28 cellular contexts compared by ENCODE assay signal in the genomic region with DNA sequence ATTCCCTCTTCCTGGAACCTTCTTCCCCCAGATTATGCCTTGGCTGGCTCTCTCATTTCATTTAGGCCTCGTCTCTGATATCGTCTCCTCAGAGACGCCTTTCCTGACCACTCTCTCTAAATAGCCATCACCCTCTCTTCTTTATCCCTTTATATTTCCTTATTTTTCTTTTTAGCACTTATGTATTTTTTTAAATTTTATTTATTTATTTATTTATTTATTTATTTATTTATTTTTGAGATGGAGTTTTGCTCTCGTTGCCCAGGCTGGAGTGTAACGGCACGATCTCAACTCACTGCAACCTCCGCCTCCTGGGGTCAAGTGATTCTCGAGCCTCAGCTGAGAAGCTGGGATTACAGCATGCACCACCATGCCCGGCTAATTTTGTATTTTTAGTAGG.
"Had no signal": no experiment of that assay in that cellular context is flagged by ENCODE, and none has a peak within 500 bp of the region (broad histone marks: within the 10 kb centered on the region; RNA-seq: fewer than 3 reads in every experiment).

No MANE protein-coding gene starts in this region.

- H3K4me3 ChIP-seq: coronary artery, dorsolateral prefrontal cortex, esophagus squamous epithelium, gastrocnemius medialis, heart right ventricle, left lung, lower lobe of right lung had no signal

- H3K4me1 ChIP-seq: esophagus squamous epithelium, gastrocnemius medialis, left lung, lower lobe of right lung had no signal

- DNase-seq: dermis blood vessel endothelial cell; dorsolateral prefrontal cortex; effector CD4-positive, alpha-beta T cell; effector memory CD8-positive, alpha-beta T cell; endodermal cell; erythroblast; esophagus squamous epithelium; foreskin fibroblast; foreskin melanocyte; gastrocnemius medialis; glutamatergic neuron; head of caudate nucleus; heart right ventricle; hippocampal formation; left cardiac atrium; left lung; left ventricle myocardium superior; lower lobe of right lung; mesenchymal stem cell; midbrain; naive thymus-derived CD4-positive, alpha-beta T cell had no signal

- H3K27ac ChIP-seq: coronary artery, dorsolateral prefrontal cortex, epithelial cell of prostate, esophagus squamous epithelium, gastrocnemius medialis, heart right ventricle, left lung, lower lobe of right lung had no signal

- ATAC-seq: effector memory CD8-positive, alpha-beta T cell; esophagus mucosa; gastrocnemius medialis; heart right ventricle; left cardiac atrium; left lung; left ventricle myocardium superior; lower lobe of right lung; naive thymus-derived CD4-positive, alpha-beta T cell had no signal

- FAIRE-seq: colon, endometrium, islet of Langerhans, keratinocyte had no signal

- H3K36me3 ChIP-seq: esophagus squamous epithelium, gastrocnemius medialis, heart right ventricle, left lung, lower lobe of right lung had no signal

- H3K9me3 ChIP-seq: esophagus squamous epithelium, gastrocnemius medialis, heart right ventricle, left lung, lower lobe of right lung had no signal
